ENCODE assay signal across 29 cellular contexts in the genomic region with DNA sequence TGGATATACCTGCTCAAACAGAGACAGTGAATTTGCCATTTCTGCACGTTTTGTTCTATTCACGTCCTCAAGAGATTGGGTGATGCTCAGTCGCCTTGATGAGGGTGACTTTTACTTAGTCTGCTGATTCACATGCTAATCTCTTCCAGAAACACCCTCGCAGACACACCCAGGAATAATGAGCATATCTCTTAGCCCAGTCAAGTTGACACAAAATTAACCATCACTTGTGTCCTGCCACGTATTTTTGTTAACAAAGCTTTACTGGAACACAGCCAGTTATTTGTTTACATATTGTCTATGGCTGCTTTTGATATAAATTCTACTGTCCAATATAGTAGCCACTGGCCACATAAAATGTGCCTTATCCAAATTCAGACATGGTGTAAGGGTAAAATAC.
"Had no signal": no experiment of that assay in that cellular context is flagged by ENCODE, and none has a peak within 500 bp of the region (broad histone marks: within the 10 kb centered on the region; RNA-seq: fewer than 3 reads in every experiment).

No MANE protein-coding gene starts in this region.

- ATAC-seq: left colon; left lung; lower lobe of right lung; naive thymus-derived CD8-positive, alpha-beta T cell; pancreas; right cardiac atrium; sciatic nerve; stimulated activated naive B cell treated with anti-CD40 and anti-IgM and Interleukin-4, amounts not matched to agents 10 μg/mL and 1 μg/mL and 100 μg/mL, for 72 hours; stimulated activated naive CD8-positive, alpha-beta T cell treated with anti-CD3 and anti-CD28 coated beads, Interleukin-15, Interleukin-2, amounts not matched to agents 100 U/mL and 50 U/mL, for 24 hours had no signal

- H3K27ac ChIP-seq: left lung, lower lobe of right lung, pancreas, prostate gland, skin epidermis, stomach, testis, thyroid gland, transverse colon, upper lobe of left lung, vagina had no signal

- DNase-seq: immature natural killer cell; kidney; left colon; left lung; lower lobe of right lung; mammary epithelial cell; mesenchymal stem cell; naive thymus-derived CD8-positive, alpha-beta T cell; nucleus accumbens; pancreas; posterior cingulate gyrus; retina; right cardiac atrium; stimulated activated CD4-positive, alpha-beta T cell treated with anti-CD3 and anti-CD28 coated beads, Interleukin-12 subunit alpha, Interleukin-12 subunit beta, amount 100 ng/mL, for 4 hours; stimulated activated CD4-positive, alpha-beta T cell treated with anti-CD3 and anti-CD28 coated beads, Interleukin-15, amount 100 ng/mL, for 24 hours; stimulated activated CD4-positive, alpha-beta T cell treated with anti-CD3 and anti-CD28 coated beads, Interleukin-2, amount 100 ng/mL, for 24 hours; stimulated activated CD4-positive, alpha-beta T cell treated with anti-CD3 and anti-CD28 coated beads, Interleukin-4, amount 100 ng/mL, for 1 hour; stimulated activated naive B cell treated with anti-CD40 and anti-IgM and Interleukin-4, amounts not matched to agents 10 μg/mL and 1 μg/mL and 100 μg/mL, for 72 hours; stimulated activated naive CD8-positive, alpha-beta T cell treated with anti-CD3 and anti-CD28 coated beads, Interleukin-15, Interleukin-2, amounts not matched to agents 100 U/mL and 50 U/mL, for 24 hours; stomach; testis; thyroid gland; transverse colon; upper lobe of left lung had no signal

- H3K4me1 ChIP-seq: left lung, lower lobe of right lung, pancreas, prostate gland, stomach, testis, thyroid gland, transverse colon, upper lobe of left lung, vagina had no signal

- H3K36me3 ChIP-seq: left lung, lower lobe of right lung, pancreas, prostate gland, stomach, thyroid gland, transverse colon, upper lobe of left lung, vagina had no signal

- H3K4me3 ChIP-seq: left lung, lower lobe of right lung, pancreas, prostate gland, skin epidermis, stomach, testis, thyroid gland, transverse colon, upper lobe of left lung, vagina had no signal

- H3K27me3 ChIP-seq: left lung, pancreas, stomach, testis, thyroid gland, transverse colon, upper lobe of left lung, vagina had no signal

- H3K9me3 ChIP-seq: left lung, lower lobe of right lung, pancreas, prostate gland, stomach, testis, thyroid gland, transverse colon, upper lobe of left lung, vagina had no signal

- FAIRE-seq: islet of Langerhans, kidney, pancreas had no signal
